18 cellular contexts compared by ENCODE assay signal in the genomic region with DNA sequence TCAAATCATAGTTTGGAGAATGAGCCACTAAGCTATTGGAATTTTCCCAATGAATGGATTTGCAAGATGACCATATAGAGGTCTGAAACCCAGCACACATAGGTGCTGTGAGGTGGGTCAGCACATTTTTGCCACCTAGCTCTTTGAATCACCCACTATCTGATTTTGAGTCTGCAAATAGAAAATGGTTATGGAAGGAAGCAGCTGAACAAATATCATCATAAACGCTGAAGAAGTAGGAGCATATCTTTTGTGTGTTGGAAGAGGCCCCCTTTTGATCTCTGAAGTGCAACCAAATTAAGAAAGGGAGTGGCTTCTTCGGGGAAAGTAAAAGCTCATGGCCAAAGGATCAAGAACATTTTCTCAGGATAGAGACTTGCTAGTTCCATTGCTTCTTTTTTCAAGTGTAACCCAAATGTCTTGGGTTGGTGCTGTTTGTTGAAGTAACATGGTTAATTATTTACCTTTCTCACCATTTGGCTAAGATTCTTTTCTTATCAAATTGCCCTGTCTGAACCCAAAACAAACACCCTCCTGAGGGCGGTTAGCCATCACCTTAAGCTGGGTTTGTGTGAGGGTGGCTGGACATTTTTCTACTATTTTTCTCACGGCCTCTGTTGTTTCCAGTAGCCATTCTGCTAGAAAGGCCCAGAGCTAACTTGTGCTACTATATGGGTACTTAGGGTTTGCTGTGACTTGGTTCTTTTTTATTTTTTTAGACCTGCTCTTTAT. TPM values are rescaled to one million over a fixed set of nuclear protein-coding genes. Genes with fewer than 3 reads are reported as not detected.
"Had no signal": no experiment of that assay in that cellular context is flagged by ENCODE, and none has a peak within 500 bp of the region (broad histone marks: within the 10 kb centered on the region; RNA-seq: fewer than 3 reads in every experiment).

No MANE protein-coding gene starts in this region.

- H3K4me3 Mint-ChIP-seq: activated naive CD4-positive, alpha-beta T cell treated with anti-CD3 and anti-CD28 coated beads for 36 hours; activated naive CD8-positive, alpha-beta T cell treated with anti-CD3 and anti-CD28 coated beads, Interleukin-2, amount 50 U/mL, for 24 hours; activated T-helper 17 cell treated with anti-CD3 and anti-CD28 coated beads, Interleukin-2, amount 50 U/mL, for 72 hours; neural crest cell; stimulated activated memory B cell treated with anti-CD40 and anti-IgM and Interleukin-4, amounts not matched to agents 10 μg/mL and 1 μg/mL and 100 μg/mL, for 72 hours had no signal

- H3K9me3 ChIP-seq: gastroesophageal sphincter, tibial artery had no signal

- FAIRE-seq: bronchial epithelial cell, urothelium cell line had no signal

- H3K27ac Mint-ChIP-seq: activated naive CD4-positive, alpha-beta T cell treated with anti-CD3 and anti-CD28 coated beads for 36 hours; activated naive CD8-positive, alpha-beta T cell treated with anti-CD3 and anti-CD28 coated beads, Interleukin-2, amount 50 U/mL, for 24 hours; activated T-helper 17 cell treated with anti-CD3 and anti-CD28 coated beads, Interleukin-2, amount 50 U/mL, for 72 hours; stimulated activated memory B cell treated with anti-CD40 and anti-IgM and Interleukin-4, amounts not matched to agents 10 μg/mL and 1 μg/mL and 100 μg/mL, for 72 hours had no signal

- DNase-seq: activated naive CD4-positive, alpha-beta T cell treated with anti-CD3 and anti-CD28 coated beads for 36 hours; activated naive CD8-positive, alpha-beta T cell treated with anti-CD3 and anti-CD28 coated beads, Interleukin-2, amount 50 U/mL, for 24 hours; activated T-cell treated with anti-CD3 and anti-CD28 coated beads for 4 hours; aorta; dorsolateral prefrontal cortex; erythroblast; islet precursor cell; stimulated activated CD4-positive, alpha-beta T cell treated with anti-CD3 and anti-CD28 coated beads, Interleukin-2, amount 100 ng/mL, for 48 hours; T-helper 1 cell; T1000; tibial artery had no signal

- H3K27me3 ChIP-seq: dorsolateral prefrontal cortex, gastroesophageal sphincter, tibial artery had no signal

- H3K36me3 ChIP-seq: gastroesophageal sphincter, tibial artery had no signal

- H3K27me3 Mint-ChIP-seq: activated naive CD8-positive, alpha-beta T cell treated with anti-CD3 and anti-CD28 coated beads, Interleukin-2, amount 50 U/mL, for 24 hours had no signal

- H3K36me3 Mint-ChIP-seq: stimulated activated memory B cell treated with anti-CD40 and anti-IgM and Interleukin-4, amounts not matched to agents 10 μg/mL and 1 μg/mL and 100 μg/mL, for 72 hours had no signal

- H3K9me3 Mint-ChIP-seq: activated naive CD4-positive, alpha-beta T cell treated with anti-CD3 and anti-CD28 coated beads for 36 hours; activated naive CD8-positive, alpha-beta T cell treated with anti-CD3 and anti-CD28 coated beads, Interleukin-2, amount 50 U/mL, for 24 hours; activated T-helper 17 cell treated with anti-CD3 and anti-CD28 coated beads, Interleukin-2, amount 50 U/mL, for 72 hours; stimulated activated memory B cell treated with anti-CD40 and anti-IgM and Interleukin-4, amounts not matched to agents 10 μg/mL and 1 μg/mL and 100 μg/mL, for 72 hours had no signal

- H3K27ac ChIP-seq: gastroesophageal sphincter, tibial artery had no signal

- H3K4me3 ChIP-seq: dorsolateral prefrontal cortex, gastroesophageal sphincter, tibial artery had no signal

- ATAC-seq: activated CD4-positive, CD25-positive, alpha-beta regulatory T cell treated with anti-CD3 and anti-CD28 coated beads, Interleukin-2, amount 50 U/mL, for 24 hours; activated naive CD8-positive, alpha-beta T cell treated with anti-CD3 and anti-CD28 coated beads, Interleukin-2, amount 50 U/mL, for 24 hours; activated T-helper 17 cell treated with anti-CD3 and anti-CD28 coated beads, Interleukin-2, amount 50 U/mL, for 72 hours; gastroesophageal sphincter; stimulated activated memory B cell treated with anti-CD40 and anti-IgM and Interleukin-4, amounts not matched to agents 10 μg/mL and 1 μg/mL and 100 μg/mL, for 72 hours had no signal

- H3K4me1 Mint-ChIP-seq: activated naive CD8-positive, alpha-beta T cell treated with anti-CD3 and anti-CD28 coated beads, Interleukin-2, amount 50 U/mL, for 24 hours; activated T-helper 17 cell treated with anti-CD3 and anti-CD28 coated beads, Interleukin-2, amount 50 U/mL, for 72 hours; stimulated activated memory B cell treated with anti-CD40 and anti-IgM and Interleukin-4, amounts not matched to agents 10 μg/mL and 1 μg/mL and 100 μg/mL, for 72 hours had no signal

RNA-seq across cellular contexts. Expression of a gene that starts 18.4 kb away (rescaled TPM):
- total RNA-seq: activated naive CD4-positive, alpha-beta T cell treated with anti-CD3 and anti-CD28 coated beads for 36 hours; activated T-helper 17 cell treated with anti-CD3 and anti-CD28 coated beads, Interleukin-2, amount 50 U/mL, for 72 hours had no signal
